9 cellular contexts compared by ENCODE assay signal in genomic region chr3:82496890-82497560, GRCh38.
DNase-seq lines count a peak whose midpoint lies in the region; ATAC-seq and TF ChIP-seq lines count a peak whose summit lies in the region.
"Had no signal": no experiment of that assay in that cellular context is flagged by ENCODE, and none has a peak within 500 bp of the region (broad histone marks: within the 10 kb centered on the region; RNA-seq: fewer than 3 reads in every experiment).

No MANE protein-coding gene starts in this region.

- DNase-seq in DMS53 treated with DMSO at 0.1 percent for 48 hours (lab: John Stamatoyannopoulos, UW; ENCODE audit: unreplicated experiment) (peak; percentile 14), HL-60 (ENCODE audit: low read depth in 1 of 2, low spot score in 1 of 2) (no peak), SW480 (ENCODE audit: low spot score) (peak; percentile 6), kidney epithelial cell (ENCODE audit: low read depth) (no peak), CD1c-positive myeloid dendritic cell (ENCODE audit: extremely low spot score) (no peak), upper lobe of left lung (no peak)
- DNase-seq: T-cell had no signal

- ATAC-seq in upper lobe of left lung (ENCODE audit: low FRiP score in 2 of 2) = no peak
- ATAC-seq in GM21515 (IDR thresholded peaks at IDR 0.05; ENCODE audit: unreplicated experiment) = no peak
- ATAC-seq in HG02852 (IDR thresholded peaks at IDR 0.05; ENCODE audit: unreplicated experiment) = no peak
- ATAC-seq: T-cell had no signal

- no peaks in the 10 kb centered on the region for H3K4me1 ChIP-seq in upper lobe of left lung

- H3K36me3 ChIP-seq in kidney epithelial cell (ENCODE audit: control insufficient read depth, insufficient read depth, low read length) (no peaks in the 10 kb centered on the region), upper lobe of left lung (no peaks in the 10 kb centered on the region)

- no peak for TF ChIP-seq EP300 in upper lobe of left lung (IDR thresholded peaks at IDR 0.05)

- no peak overlapping the region for H3K4me3 ChIP-seq in HL-60 (replicated peaks; ENCODE audit: insufficient read depth, low read length)
- no peak overlapping the region for H3K4me3 ChIP-seq in kidney epithelial cell (ENCODE audit: low read depth, low read length)
- no peak overlapping the region for H3K4me3 ChIP-seq in upper lobe of left lung

- H3K27me3 ChIP-seq in HL-60 (ENCODE audit: insufficient read depth, poor library complexity, severe bottlenecking) (no peaks in the 10 kb centered on the region), kidney epithelial cell (ENCODE audit: control insufficient read depth, insufficient read depth, low read length) (no peaks in the 10 kb centered on the region), upper lobe of left lung (no peaks in the 10 kb centered on the region)

- H3K27ac ChIP-seq in HL-60 (replicated peaks) (no peak overlapping the region), upper lobe of left lung (no peak overlapping the region)

- peak; percentile 9 for TF ChIP-seq CTCF in HL-60 (IDR thresholded peaks at IDR 0.05; ENCODE audit: insufficient read depth, low read length)
- peak; percentile 19 for TF ChIP-seq CTCF in kidney epithelial cell (IDR thresholded peaks at IDR 0.05; ENCODE audit: insufficient read depth, low read length, poor library complexity, severe bottlenecking)
- no peak for TF ChIP-seq CTCF in upper lobe of left lung (IDR thresholded peaks at IDR 0.05)

- 61 to 67% methylated on average over 8 of the region's 8 CpGs for WGBS in upper lobe of left lung, 2 donors

- H3K9me3 ChIP-seq in upper lobe of left lung = no peaks in the 10 kb centered on the region

- no peak for TF ChIP-seq POLR2A in upper lobe of left lung (IDR thresholded peaks at IDR 0.05)

Comparison
In these comparisons a context has a peak if more than half of its experiments do, and no peak if none do; other contexts are left out.
1. DNase-seq: peak in DMS53 treated with DMSO at 0.1 percent for 48 hours (single experiment) and SW480 (single experiment); none in HL-60 (0 of 2), kidney epithelial cell (single experiment), CD1c-positive myeloid dendritic cell (single experiment) and upper lobe of left lung (0 of 2).
2. CTCF ChIP-seq: peak in HL-60 (single experiment) and kidney epithelial cell (single experiment); none in upper lobe of left lung (0 of 6).